23 cellular contexts compared by ENCODE assay signal in genomic region chr4:66571145-66571544, GRCh38.
"Had no signal": no experiment of that assay in that cellular context is flagged by ENCODE, and none has a peak within 500 bp of the region (broad histone marks: within the 10 kb centered on the region; RNA-seq: fewer than 3 reads in every experiment).

No MANE protein-coding gene starts in this region.

- H3K4me2 ChIP-seq: KMS-11 had no signal

- DNase-seq: activated CD4-positive, alpha-beta memory T cell treated with anti-CD3 and anti-CD28 coated beads for 36 hours; activated CD4-positive, alpha-beta T cell treated with anti-CD3 and anti-CD28 coated beads, Interleukin-2, amount 10 ng/mL, durations not matched to agents 7 days and 5 days; activated CD4-positive, CD25-positive, alpha-beta regulatory T cell; activated CD8-positive, alpha-beta memory T cell treated with anti-CD3 and anti-CD28 coated beads for 24 hours; activated effector memory CD4-positive, alpha-beta T cell treated with anti-CD3 and anti-CD28 coated beads, Interleukin-2, amount 50 U/mL, for 16 hours; activated naive CD4-positive, alpha-beta T cell treated with Interleukin-2 at 50 U/mL for 16 hours; activated naive CD8-positive, alpha-beta T cell treated with anti-CD3 and anti-CD28 coated beads, Interleukin-2, amount 50 U/mL, for 24 hours; activated T-cell treated with anti-CD3 and anti-CD28 coated beads, Interleukin-2, amount 50 U/mL, for 4 hours; amniotic stem cell; body of pancreas; central memory CD4-positive, alpha-beta T cell; cortex of kidney; MV-4-11; NCI-H1092 treated with DMSO at 0.1 percent for 48 hours; NCI-H1417 treated with DMSO at 0.1 percent for 48 hours; NCI-H187 treated with DMSO at 0.1 percent for 48 hours; NCI-H2081 treated with DMSO at 0.1 percent for 48 hours; PC-3; SHP77 treated with DMSO at 0.1 percent for 48 hours; T-helper 1 cell had no signal

- H3K27me3 ChIP-seq: ascending aorta, body of pancreas had no signal

- H3K9ac ChIP-seq: KMS-11 had no signal

- H3K27ac ChIP-seq: ascending aorta, body of pancreas, KMS-11, VCaP had no signal

- H3K9me3 ChIP-seq: ascending aorta, body of pancreas had no signal

- H3K4me3 ChIP-seq: ascending aorta, body of pancreas had no signal

- H3K4me1 ChIP-seq: ascending aorta had no signal

- H3K36me3 ChIP-seq: ascending aorta had no signal
